1 cellular context compared by ENCODE assay signal in genomic region chr12:51891843-51892242, GRCh38.
TF ChIP-seq lines count a peak whose summit lies in the region.

No MANE protein-coding gene starts in this region.

TF ChIP-seq in GM12878, 131 proteins besides CTCF, POLR2A, EP300 and RAD21:
- peak; percentile 17; the same call in 1 of the 2 replicates for TF ChIP-seq SMC3 (IDR thresholded peaks at IDR 0.05; ENCODE audit: borderline replicate concordance, low read length)
- TF ChIP-seq MYB (IDR thresholded peaks at IDR 0.05; ENCODE audit: borderline replicate concordance, low read depth, low read length), result no peak
- no peak for TF ChIP-seq ZNF24 (IDR thresholded peaks at IDR 0.05)
